16 cellular contexts compared by ENCODE assay signal in the genomic region with DNA sequence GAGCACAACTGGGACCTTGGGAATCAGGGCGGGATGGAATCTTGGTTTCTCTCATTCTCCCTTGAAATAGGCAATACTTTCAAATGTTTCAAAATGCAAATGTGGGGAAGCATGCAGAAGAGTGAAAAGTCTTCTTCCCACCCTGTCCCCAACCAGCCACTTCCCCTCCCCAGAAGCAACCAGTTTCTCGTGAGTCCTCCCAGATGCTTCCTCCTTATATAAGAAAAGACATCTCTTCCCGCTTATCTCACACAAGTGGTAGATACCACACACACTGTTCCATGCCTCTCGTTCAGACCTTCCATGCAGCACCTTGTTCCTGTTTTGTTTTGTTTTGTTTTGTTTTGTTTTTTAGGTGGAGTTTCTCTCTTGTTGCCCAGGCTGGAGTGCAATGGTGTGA. TPM values are rescaled to one million over a fixed set of nuclear protein-coding genes. Genes with fewer than 3 reads are reported as not detected.
"Had no signal": no experiment of that assay in that cellular context is flagged by ENCODE, and none has a peak within 500 bp of the region (broad histone marks: within the 10 kb centered on the region; RNA-seq: fewer than 3 reads in every experiment).

No MANE protein-coding gene starts in this region.

- H3K4me1 ChIP-seq: foreskin keratinocyte, pancreas had no signal

- H3K27ac Mint-ChIP-seq: activated T-helper 1 cell treated with anti-CD3 and anti-CD28 coated beads, Interleukin-12 subunit alpha, Interleukin-12 subunit beta, Interleukin-2, Interleukin-4 antibody, amounts not matched to agents 30 ng/mL and 10 ng/mL and 1 ng/mL, durations not matched to agents 14 hours and 24 hours and 36 hours; neural progenitor cell; T-helper 1 cell treated with Interleukin-12 subunit alpha and Interleukin-12 subunit beta and Interleukin-4 antibody, amounts not matched to agents 30 μg/mL and 1 μg/mL, for 36 hours had no signal

- H3K4me3 Mint-ChIP-seq: activated T-helper 1 cell treated with anti-CD3 and anti-CD28 coated beads, Interleukin-12 subunit alpha, Interleukin-12 subunit beta, Interleukin-2, Interleukin-4 antibody, amounts not matched to agents 30 ng/mL and 10 ng/mL and 1 ng/mL, durations not matched to agents 14 hours and 24 hours and 36 hours; naive B cell; neural progenitor cell; T-helper 1 cell treated with Interleukin-12 subunit alpha and Interleukin-12 subunit beta and Interleukin-4 antibody, amounts not matched to agents 30 μg/mL and 1 μg/mL, for 36 hours had no signal

- H3K27ac ChIP-seq: brain microvascular endothelial cell, foreskin keratinocyte, neural progenitor cell, pancreas, thoracic aorta had no signal

- H3K27me3 ChIP-seq: brain microvascular endothelial cell, neural progenitor cell, pancreas had no signal

- H3K27me3 Mint-ChIP-seq: naive B cell had no signal

- H3K4me2 ChIP-seq: neural progenitor cell had no signal

- H3K36me3 Mint-ChIP-seq: neural progenitor cell had no signal

- H3K9ac ChIP-seq: neural progenitor cell had no signal

- H3K9me3 ChIP-seq: pancreas, thoracic aorta had no signal

- ATAC-seq: foreskin keratinocyte had no signal

- H3K36me3 ChIP-seq: brain microvascular endothelial cell, neural progenitor cell, pancreas, thoracic aorta had no signal

- H3K4me3 ChIP-seq: neural progenitor cell, pancreas, thoracic aorta had no signal

- H3K9me3 Mint-ChIP-seq: activated T-helper 1 cell treated with anti-CD3 and anti-CD28 coated beads, Interleukin-12 subunit alpha, Interleukin-12 subunit beta, Interleukin-2, Interleukin-4 antibody, amounts not matched to agents 30 ng/mL and 10 ng/mL and 1 ng/mL, durations not matched to agents 14 hours and 24 hours and 36 hours; naive B cell; neural progenitor cell; T-helper 1 cell treated with Interleukin-12 subunit alpha and Interleukin-12 subunit beta and Interleukin-4 antibody, amounts not matched to agents 30 μg/mL and 1 μg/mL, for 36 hours had no signal

- H2AFZ ChIP-seq: neural progenitor cell had no signal

- DNase-seq: activated CD4-positive, alpha-beta T cell treated with anti-CD3 and anti-CD28 coated beads, Interleukin-2, amount 50 U/mL, for 1 hour; activated CD8-positive, alpha-beta memory T cell treated with anti-CD3 and anti-CD28 coated beads for 24 hours; activated naive CD4-positive, alpha-beta T cell; anterior cingulate cortex; brain microvascular endothelial cell; cortex of kidney; effector memory CD4-positive, alpha-beta T cell; foreskin keratinocyte; naive B cell; pancreas; stimulated activated CD4-positive, alpha-beta T cell treated with anti-CD3 and anti-CD28 coated beads, Interleukin-1b, Interleukin-23, amount 100 ng/mL, for 48 hours had no signal

RNA-seq across cellular contexts. Expression of gene HCK, which starts 25.1 kb away (rescaled TPM):
- total RNA-seq: foreskin keratinocyte, lung microvascular endothelial cell had no signal
